Comparison of ENCODE assay signal across 8 cellular contexts in genomic region chr11:115505165-115505564, GRCh38.
DNase-seq lines count a peak whose midpoint lies in the region; ATAC-seq and TF ChIP-seq lines count a peak whose summit lies in the region.

No MANE protein-coding gene starts in this region.

- H3K9ac ChIP-seq in mucosa of rectum (ENCODE audit: low read depth in 1 of 2, low read length in 2 of 2): no peak overlapping the region

- H3K4me3 ChIP-seq in HEK293 (ENCODE audit: low read depth, low read length): peak overlapping the region; percentile 69
- H3K4me3 ChIP-seq in mucosa of rectum (ENCODE audit: low read length in 2 of 2): peak overlapping the region; percentile 70 to 81

- no peak for ATAC-seq in central memory CD8-positive, alpha-beta T cell (replicated peaks; ENCODE audit: extremely low read depth, poor library complexity, severe bottlenecking)
- ATAC-seq in HG02884 (IDR thresholded peaks at IDR 0.05; ENCODE audit: unreplicated experiment) (no peak), HG03442 (IDR thresholded peaks at IDR 0.05; ENCODE audit: unreplicated experiment) (no peak)

- H3K4me1 ChIP-seq in HEK293 (ENCODE audit: control insufficient read depth, insufficient read depth, low read length) (no peaks in the 10 kb centered on the region), mucosa of rectum (ENCODE audit: control insufficient read depth in 2 of 2, insufficient read depth in 2 of 2, low read length in 2 of 2) (peaks cover 12 to 15% of the 10 kb centered on the region in 2 donors)

- H3K27ac ChIP-seq in HEK293 (ENCODE audit: extremely low read depth, low read depth, low read length) (no peak overlapping the region; the same call in 1 of the 2 replicates), mucosa of rectum (ENCODE audit: low read depth in 2 of 2, low read length in 2 of 2) (no peak overlapping the region)

- H3K4me3 Mint-ChIP-seq in central memory CD8-positive, alpha-beta T cell: no peak overlapping the region

- TF ChIP-seq CTCF in HEK293 (tag by site-specific recombination; IDR thresholded peaks at IDR 0.05): no peak

- POLR2A ChIA-PET in HEK293 (lab: Yijun Ruan, JAX): interaction anchor here (0.9 to 1.6 kb wide), 7 partner anchors 16 to 174 kb away, joined by 4 to 13 read pairs (median 6); no protein-coding TSS in a partner anchor

- DNase-seq in 8988T: peak; percentile 15
- no peak for DNase-seq in central memory CD8-positive, alpha-beta T cell (ENCODE audit: low spot score in 2 of 2)
- DNase-seq in activated CD4-positive, CD25-positive, alpha-beta regulatory T cell treated with anti-CD3 and anti-CD28 coated beads, Interleukin-2, amount 50 U/mL, for 72 hours: no peak
- no peak for DNase-seq in stimulated activated CD4-positive, alpha-beta T cell treated with anti-CD3 and anti-CD28 coated beads, Interleukin-2, amount 100 ng/mL, for 24 hours

- CTCF ChIA-PET in HEK293 (lab: Yijun Ruan, JAX): interaction anchor here (0.7 to 1.3 kb wide), 9 partner anchors 9 to 289 kb away, joined by 3 to 5 read pairs (median 3); no protein-coding TSS in a partner anchor

- H3K9me3 Mint-ChIP-seq in central memory CD8-positive, alpha-beta T cell: no peaks in the 10 kb centered on the region

- H3K9me3 ChIP-seq in HEK293 (ENCODE audit: control insufficient read depth, insufficient read depth, low read depth, low read length): no peaks in the 10 kb centered on the region
- no peaks in the 10 kb centered on the region for H3K9me3 ChIP-seq in mucosa of rectum (ENCODE audit: control insufficient read depth in 2 of 2, low read length in 2 of 2)

- peaks cover 32 to 38% of the 10 kb centered on the region in 2 donors for H3K27me3 ChIP-seq in mucosa of rectum (ENCODE audit: control insufficient read depth in 2 of 2, insufficient read depth in 2 of 2, low read length in 2 of 2)

- peaks cover 12% of the 10 kb centered on the region for H3K4me1 Mint-ChIP-seq in central memory CD8-positive, alpha-beta T cell

- no peaks in the 10 kb centered on the region for H3K36me3 ChIP-seq in HEK293 (ENCODE audit: control insufficient read depth in 2 of 2, insufficient read depth in 1 of 2, low read length in 2 of 2)
- H3K36me3 ChIP-seq in mucosa of rectum (ENCODE audit: control insufficient read depth in 2 of 2, insufficient read depth in 2 of 2, low read length in 2 of 2): no peaks in the 10 kb centered on the region

- peaks cover 36% of the 10 kb centered on the region for H3K27me3 Mint-ChIP-seq in central memory CD8-positive, alpha-beta T cell

- peaks cover 3% of the 10 kb centered on the region for H3K36me3 Mint-ChIP-seq in central memory CD8-positive, alpha-beta T cell (ENCODE audit: insufficient read depth)

- H3K27ac Mint-ChIP-seq in central memory CD8-positive, alpha-beta T cell (ENCODE audit: low read depth): peak overlapping the region; percentile 21

TF ChIP-seq in HEK293, 187 proteins besides CTCF, POLR2A, EP300 and RAD21 (continues in another document):
- TF ChIP-seq ZNF280D (tag by site-specific recombination; IDR thresholded peaks at IDR 0.05) (no peak), ZNF311 (tag by site-specific recombination; IDR thresholded peaks at IDR 0.05; ENCODE audit: borderline replicate concordance) (no peak), MEIS1 (CRISPR knock-in tag; IDR thresholded peaks at IDR 0.05; ENCODE audit: borderline replicate concordance) (no peak), ZNF501 (tag by site-specific recombination; IDR thresholded peaks at IDR 0.05) (no peak), ZNF114 (tag by site-specific recombination; IDR thresholded peaks at IDR 0.05) (no peak), EGR2 (tag by site-specific recombination; IDR thresholded peaks at IDR 0.05; ENCODE audit: low read depth) (no peak), ZNF155 (tag by site-specific recombination; IDR thresholded peaks at IDR 0.05) (no peak), ZNF580 (tag by site-specific recombination; IDR thresholded peaks at IDR 0.05) (no peak), TRIM28 (IDR thresholded peaks at IDR 0.05; ENCODE audit: borderline replicate concordance, low read length) (no peak), PRDM1 (tag by site-specific recombination; IDR thresholded peaks at IDR 0.05) (0 out of 2 replicates have a peak, but pooled peaks have one; percentile 23), ZNF394 (tag by site-specific recombination; IDR thresholded peaks at IDR 0.05; ENCODE audit: borderline replicate concordance) (no peak), ZNF202 (tag by site-specific recombination; IDR thresholded peaks at IDR 0.05; ENCODE audit: borderline replicate concordance) (no peak), ZBTB26 (tag by site-specific recombination; optimal IDR thresholded peaks at IDR 0.05) (no peak), PRDM2 (tag by site-specific recombination; IDR thresholded peaks at IDR 0.05; ENCODE audit: borderline replicate concordance) (no peak), HOXC10 (CRISPR knock-in tag; IDR thresholded peaks at IDR 0.05) (no peak), ZNF473 (tag by site-specific recombination; IDR thresholded peaks at IDR 0.05) (no peak), ZNF350 (tag by site-specific recombination; IDR thresholded peaks at IDR 0.05) (no peak)
